ENCODE assay signal across 11 cellular contexts in the genomic region with DNA sequence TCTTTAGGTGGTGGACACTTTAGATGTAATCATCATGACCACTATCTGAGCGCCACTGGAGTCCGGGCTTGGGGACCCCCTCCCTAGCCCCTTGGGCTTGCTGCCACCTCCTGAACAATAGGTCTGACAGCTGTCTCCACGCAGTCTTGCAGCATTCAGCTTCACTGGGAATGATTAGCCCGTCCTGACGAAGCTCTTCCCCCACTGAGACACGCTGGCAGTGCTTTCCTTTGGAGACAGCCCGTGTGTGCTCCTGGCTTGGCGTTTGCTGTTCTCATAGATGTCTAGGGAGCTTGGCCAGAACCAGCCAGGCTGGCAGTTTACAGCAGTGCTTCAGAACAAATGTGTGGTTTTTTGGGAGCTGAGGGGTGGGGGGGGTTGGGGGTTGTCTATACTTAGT.
DNase-seq lines count a peak whose midpoint lies in the region; TF ChIP-seq lines count a peak whose summit lies in the region.
"Had no signal": no experiment of that assay in that cellular context is flagged by ENCODE, and none has a peak within 500 bp of the region (broad histone marks: within the 10 kb centered on the region; RNA-seq: fewer than 3 reads in every experiment).

No MANE protein-coding gene starts in this region.

- in situ Hi-C loops in brain microvascular endothelial cell (cut with HindIII; ENCODE audit: low pct_ligation_motif_present, low sequenced_read_pairs): no loop called here
- in situ Hi-C loops in ACHN (cut with HindIII; ENCODE audit: low pct_ligation_motif_present, low pct_unique_long_range_greater_than_20kb, low sequenced_read_pairs): no loop called here

- no peaks in the 10 kb centered on the region for H3K27me3 ChIP-seq in brain microvascular endothelial cell (replicated peaks)

- H3K4me3 ChIP-seq in brain microvascular endothelial cell (ENCODE audit: low read depth, low read length): no peak overlapping the region

- no peak overlapping the region for H3K27ac ChIP-seq in brain microvascular endothelial cell

- TF ChIP-seq CTCF in brain microvascular endothelial cell (IDR thresholded peaks at IDR 0.05; ENCODE audit: low read depth, low read length, missing control alignments): no peak

- H3K36me3 ChIP-seq in brain microvascular endothelial cell (replicated peaks): no peaks in the 10 kb centered on the region

- DNase-seq in AG08395 (ENCODE audit: low spot score): peak; percentile 68
- peak; percentile 40 for DNase-seq in NCI-H146 (lab: John Stamatoyannopoulos, UW)
- peak; percentile 9 for DNase-seq in brain microvascular endothelial cell
- peak; percentile 45 for DNase-seq in medulla oblongata (ENCODE audit: extremely low spot score)
- DNase-seq in NCI-H2029 treated with DMSO at 0.1 percent for 48 hours (lab: John Stamatoyannopoulos, UW): no peak
- no peak for DNase-seq in HPDE6-E6E7 (ENCODE audit: extremely low spot score)
- no peak for DNase-seq in ACHN
- no peak for DNase-seq in NCI-H128 (lab: John Stamatoyannopoulos, UW; ENCODE audit: unreplicated experiment)
- DNase-seq: kidney glomerular epithelial cell; stimulated activated CD4-positive, alpha-beta T cell treated with anti-CD3 and anti-CD28 coated beads, Interleukin-2, amount 100 ng/mL, for 48 hours; stimulated activated naive CD8-positive, alpha-beta T cell treated with anti-CD3 and anti-CD28 coated beads, Interleukin-15, amount 100 ng/mL, for 72 hours had no signal

Comparison
In these comparisons a context has a peak if more than half of its experiments do, and no peak if none do; other contexts are left out.
1. DNase-seq: peak in AG08395 (single experiment), NCI-H146 (single experiment), brain microvascular endothelial cell (single experiment) and medulla oblongata (single experiment); none in NCI-H2029 treated with DMSO at 0.1 percent for 48 hours (single experiment), HPDE6-E6E7 (single experiment), ACHN (single experiment) and NCI-H128 (single experiment).